1 cellular context compared by ENCODE assay signal in genomic region chr16:974606-975312, GRCh38.
TF ChIP-seq lines count a peak whose summit lies in the region.

No MANE protein-coding gene starts in this region.

TF ChIP-seq in SK-N-SH, 30 proteins besides CTCF, POLR2A, EP300 and RAD21 (continued from another document):
- no peak for TF ChIP-seq PBX3 (IDR thresholded peaks at IDR 0.05)
- TF ChIP-seq POLR2AphosphoS5 (IDR thresholded peaks at IDR 0.05; ENCODE audit: low read depth, low read length): no peak
- no peak for TF ChIP-seq RFX5 (IDR thresholded peaks at IDR 0.05; ENCODE audit: low read length)
- TF ChIP-seq YY1 (IDR thresholded peaks at IDR 0.05; ENCODE audit: low read depth): no peak
- TF ChIP-seq MEF2A (IDR thresholded peaks at IDR 0.05; ENCODE audit: borderline replicate concordance, low read depth): no peak
- TF ChIP-seq MAX (IDR thresholded peaks at IDR 0.05; ENCODE audit: low read depth): no peak
- no peak for TF ChIP-seq TAF1 (IDR thresholded peaks at IDR 0.05; ENCODE audit: borderline replicate concordance, low read depth, low read length)
- no peak for TF ChIP-seq GABPA (IDR thresholded peaks at IDR 0.05; ENCODE audit: low read depth)
- TF ChIP-seq FOSL2 (IDR thresholded peaks at IDR 0.05; ENCODE audit: borderline replicate concordance, low read depth): no peak
- TF ChIP-seq SIN3A (IDR thresholded peaks at IDR 0.05; ENCODE audit: borderline replicate concordance, low read depth, low read length): no peak
- TF ChIP-seq TCF12 (IDR thresholded peaks at IDR 0.05): no peak
